In the genomic region with DNA sequence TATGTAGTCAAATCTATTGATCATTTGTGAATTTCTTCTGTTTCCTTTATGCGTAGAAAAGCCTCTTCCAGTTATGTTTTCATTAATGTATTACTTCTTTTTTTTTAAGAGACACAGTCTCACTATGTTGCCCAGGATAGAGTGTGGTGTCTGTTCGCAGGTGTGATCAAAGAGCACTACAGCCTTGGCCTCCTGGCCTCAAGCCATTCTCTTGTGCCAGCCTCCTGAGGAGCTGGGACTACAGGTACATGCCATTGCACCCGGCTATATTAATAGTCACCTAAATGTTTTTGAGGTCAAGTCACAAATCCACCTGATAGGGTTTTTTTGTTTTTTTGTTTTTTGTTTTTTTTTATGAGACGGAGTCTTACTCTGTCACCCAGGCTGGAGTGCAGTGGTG, we compare ENCODE assay signal across 27 cellular contexts.
"Had no signal": no experiment of that assay in that cellular context is flagged by ENCODE, and none has a peak within 500 bp of the region (broad histone marks: within the 10 kb centered on the region; RNA-seq: fewer than 3 reads in every experiment).

No MANE protein-coding gene starts in this region.

- DNase-seq: cortex of kidney; effector memory CD8-positive, alpha-beta T cell; erythroblast; esophagus squamous epithelium; foreskin melanocyte; hypothalamus; immature natural killer cell; islet precursor cell; kidney glomerular epithelial cell; left colon; stimulated activated CD4-positive, alpha-beta T cell treated with anti-CD3 and anti-CD28 coated beads, Interleukin-2, amount 100 ng/mL, for 24 hours; stimulated activated CD4-positive, alpha-beta T cell treated with anti-CD3 and anti-CD28 coated beads, Interleukin-4, amount 100 ng/mL, for 4 hours; stimulated activated naive CD8-positive, alpha-beta T cell treated with anti-CD3 and anti-CD28 coated beads, Interleukin-15, Interleukin-2, amounts not matched to agents 100 U/mL and 50 U/mL, for 24 hours; substantia nigra; testis; upper lobe of right lung; uterus had no signal

- H3K9me3 Mint-ChIP-seq: effector memory CD8-positive, alpha-beta T cell; immature natural killer cell; natural killer cell treated with Interleukin-12 subunit alpha and Interleukin-12 subunit beta and Interleukin-15 and Interleukin-18, amount 100 ng/mL, for 72 hours; neural progenitor cell had no signal

- H3K4me3 ChIP-seq: esophagus squamous epithelium, lung, neural progenitor cell, prostate gland, right atrium auricular region, testis, tibial nerve, upper lobe of right lung, uterus had no signal

- H3K27ac ChIP-seq: esophagus squamous epithelium, neural progenitor cell, prostate gland, right atrium auricular region, testis, tibial nerve, upper lobe of right lung, uterus had no signal

- H3K9me3 ChIP-seq: prostate gland, right atrium auricular region, testis, upper lobe of right lung, uterus had no signal

- H3K27me3 ChIP-seq: esophagus squamous epithelium, neural progenitor cell, right atrium auricular region, testis, tibial nerve, upper lobe of right lung, uterus had no signal

- H3K36me3 ChIP-seq: esophagus squamous epithelium, neural progenitor cell, prostate gland, right atrium auricular region, upper lobe of right lung, uterus had no signal

- ATAC-seq: effector memory CD8-positive, alpha-beta T cell; left colon; natural killer cell treated with Interleukin-12 subunit alpha and Interleukin-12 subunit beta and Interleukin-15 and Interleukin-18, amount 100 ng/mL, for 72 hours; sciatic nerve; stimulated activated memory B cell treated with anti-CD40 and anti-IgM and Interleukin-4, amounts not matched to agents 10 μg/mL and 1 μg/mL and 100 μg/mL, for 72 hours; stimulated activated naive CD8-positive, alpha-beta T cell treated with anti-CD3 and anti-CD28 coated beads, Interleukin-15, Interleukin-2, amounts not matched to agents 100 U/mL and 50 U/mL, for 24 hours; upper lobe of right lung had no signal

- H3K27ac Mint-ChIP-seq: memory B cell; natural killer cell treated with Interleukin-12 subunit alpha and Interleukin-12 subunit beta and Interleukin-15 and Interleukin-18, amount 100 ng/mL, for 72 hours; neural progenitor cell; stimulated activated memory B cell treated with anti-CD40 and anti-IgM and Interleukin-4, amounts not matched to agents 10 μg/mL and 1 μg/mL and 100 μg/mL, for 72 hours had no signal

- H3K4me3 Mint-ChIP-seq: effector memory CD8-positive, alpha-beta T cell; immature natural killer cell; memory B cell; natural killer cell treated with Interleukin-12 subunit alpha and Interleukin-12 subunit beta and Interleukin-15 and Interleukin-18, amount 100 ng/mL, for 72 hours; neural progenitor cell; stimulated activated memory B cell treated with anti-CD40 and anti-IgM and Interleukin-4, amounts not matched to agents 10 μg/mL and 1 μg/mL and 100 μg/mL, for 72 hours had no signal

- H3K4me1 ChIP-seq: neural progenitor cell, uterus had no signal

- H3K36me3 Mint-ChIP-seq: immature natural killer cell; natural killer cell treated with Interleukin-12 subunit alpha and Interleukin-12 subunit beta and Interleukin-15 and Interleukin-18, amount 100 ng/mL, for 72 hours; neural progenitor cell had no signal

- FAIRE-seq: endometrium had no signal

- H3K27me3 Mint-ChIP-seq: effector memory CD8-positive, alpha-beta T cell; memory B cell; natural killer cell treated with Interleukin-12 subunit alpha and Interleukin-12 subunit beta and Interleukin-15 and Interleukin-18, amount 100 ng/mL, for 72 hours; stimulated activated memory B cell treated with anti-CD40 and anti-IgM and Interleukin-4, amounts not matched to agents 10 μg/mL and 1 μg/mL and 100 μg/mL, for 72 hours had no signal
